ENCODE assay signal across 28 cellular contexts in the genomic region with DNA sequence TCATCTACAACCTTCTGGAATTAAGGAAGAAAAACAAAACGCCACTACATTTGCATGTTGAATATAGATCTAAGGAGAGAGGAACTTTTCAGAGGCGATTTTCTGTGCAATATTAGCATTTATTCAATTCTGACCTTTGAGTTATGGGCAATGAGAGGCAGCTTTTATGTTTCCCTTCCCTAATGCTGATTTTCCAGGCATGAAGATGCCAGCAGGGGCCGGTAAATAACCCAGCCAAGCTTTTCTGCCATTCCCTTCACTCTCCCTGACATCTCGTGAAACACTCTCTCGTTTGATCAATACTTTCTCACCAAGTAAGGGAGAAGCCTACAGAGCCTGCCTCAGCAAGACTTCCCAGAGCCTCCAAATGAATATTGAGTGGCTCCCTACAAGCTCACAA.
A peak's percentile ranks its signal among the peaks of the same experiment; 100 is the strongest.
DNase-seq lines count a peak whose midpoint lies in the region; ATAC-seq, FAIRE-seq and TF ChIP-seq lines count a peak whose summit lies in the region.
"Had no signal": no experiment of that assay in that cellular context is flagged by ENCODE, and none has a peak within 500 bp of the region (broad histone marks: within the 10 kb centered on the region; RNA-seq: fewer than 3 reads in every experiment).

No MANE protein-coding gene starts in this region.

- H3K4me1 Mint-ChIP-seq in progenitor cell of endocrine pancreas (ENCODE audit: low read depth), result peaks cover 3% of the 10 kb centered on the region
- H3K4me1 Mint-ChIP-seq in stimulated activated naive B cell treated with anti-CD40 and anti-IgM and Interleukin-4, amounts not matched to agents 10 μg/mL and 1 μg/mL and 100 μg/mL, for 72 hours, result no peaks in the 10 kb centered on the region
- H3K4me1 Mint-ChIP-seq: CD14-positive monocyte; CD4-positive, alpha-beta memory T cell; CD4-positive, CD25-positive, alpha-beta regulatory T cell; CD8-positive, alpha-beta memory T cell had no signal

- no peak overlapping the region for H3K4me3 ChIP-seq in liver (ENCODE audit: low read depth in 1 of 3, low read length in 3 of 3)
- no peak overlapping the region for H3K4me3 ChIP-seq in HepG2 (replicated peaks in 1 of 3; ENCODE audit: insufficient read depth in 1 of 3, low read depth in 2 of 3, low read length in 3 of 3)
- no peak overlapping the region for H3K4me3 ChIP-seq in H1 (ENCODE audit: extremely low read depth in 1 of 4, insufficient read depth in 2 of 4, low read depth in 3 of 4, low read length in 4 of 4)
- H3K4me3 ChIP-seq: BLaER1 had no signal

- TF ChIP-seq POLR2A in HepG2 (IDR thresholded peaks at IDR 0.05; ENCODE audit: insufficient read depth in 1 of 2, low read depth in 2 of 2, low read length in 2 of 2) (no peak), H1 (IDR thresholded peaks at IDR 0.05; ENCODE audit: control extremely low read depth in 1 of 2, low read depth in 2 of 2, low read length in 2 of 2) (no peak)

- intact Hi-C loops in HepG2 (cut with micrococcal nuclease; ENCODE audit: unreplicated experiment), result no loop called here

- no peaks in the 10 kb centered on the region for H3K79me2 ChIP-seq in HepG2 (ENCODE audit: insufficient read depth, low read length)
- H3K79me2 ChIP-seq in H1 (ENCODE audit: control insufficient read depth in 1 of 2, insufficient read depth in 2 of 2, low read length in 2 of 2), result no peaks in the 10 kb centered on the region

- H3K27me3 ChIP-seq in liver (ENCODE audit: control insufficient read depth in 4 of 4, insufficient read depth in 4 of 4, low read length in 3 of 4) (no peaks in the 10 kb centered on the region), HepG2 (ENCODE audit: control insufficient read depth in 1 of 2, insufficient read depth in 2 of 2, low read length in 2 of 2) (no peaks in the 10 kb centered on the region), H1 (replicated peaks in 1 of 4; ENCODE audit: control insufficient read depth in 3 of 4, extremely low read depth in 1 of 4, insufficient read depth in 3 of 4, low read length in 3 of 4) (no peaks in the 10 kb centered on the region)
- H3K27me3 ChIP-seq: BE2C, BLaER1 had no signal

- H3K79me1 ChIP-seq in H1 (ENCODE audit: low read depth, low read length), result no peaks in the 10 kb centered on the region

- no peak overlapping the region for H3K4me3 Mint-ChIP-seq in progenitor cell of endocrine pancreas (ENCODE audit: low read depth)
- no peak overlapping the region for H3K4me3 Mint-ChIP-seq in stimulated activated naive B cell treated with anti-CD40 and anti-IgM and Interleukin-4, amounts not matched to agents 10 μg/mL and 1 μg/mL and 100 μg/mL, for 72 hours
- H3K4me3 Mint-ChIP-seq: CD14-positive monocyte; CD4-positive, alpha-beta memory T cell; CD4-positive, CD25-positive, alpha-beta regulatory T cell; CD8-positive, alpha-beta memory T cell had no signal

- H3K27ac ChIP-seq in liver (ENCODE audit: low read depth in 1 of 2, low read length in 2 of 2) (no peak overlapping the region), HepG2 (ENCODE audit: extremely low read length, insufficient read depth, low read length) (no peak overlapping the region), H1 (ENCODE audit: low read depth, low read length) (no peak overlapping the region)
- H3K27ac ChIP-seq: 22Rv1, BLaER1 had no signal

- no peak overlapping the region for H2AK5ac ChIP-seq in H1 (ENCODE audit: low read depth, low read length)

- in situ Hi-C loops in HepG2 (cut with HindIII; ENCODE audit: extremely low pct_ligation_motif_present, low pct_unique_long_range_greater_than_20kb), result no loop called here

- no peak for FAIRE-seq in HepG2 (lab: Jason Lieb, UNC)
- FAIRE-seq in H1 (lab: Jason Lieb, UNC), result no peak
- FAIRE-seq: G401.6, GM12891, GM19239 had no signal

- no peak overlapping the region; the same call in 1 of the 2 replicates for H2BK5ac ChIP-seq in H1 (ENCODE audit: low read depth, low read length)

- H3K4me1 ChIP-seq in liver (ENCODE audit: control insufficient read depth in 4 of 4, insufficient read depth in 4 of 4, low read length in 3 of 4), result peaks cover 0 to 10% (median 0%) of the 10 kb centered on the region in 4 donors
- no peaks in the 10 kb centered on the region for H3K4me1 ChIP-seq in HepG2 (ENCODE audit: insufficient read depth, low read length)
- H3K4me1 ChIP-seq in H1 (replicated peaks in 1 of 4; ENCODE audit: control insufficient read depth in 3 of 4, insufficient read depth in 4 of 4, low read length in 3 of 4), result peaks cover 0 to 3% (median 0%) of the 10 kb centered on the region in 4 experiments; a peak in 1 of 7 replicates
- H3K4me1 ChIP-seq: BE2C, BLaER1 had no signal

- H4K20me1 ChIP-seq in HepG2 (ENCODE audit: insufficient read depth, low read length) (no peaks in the 10 kb centered on the region), H1 (replicated peaks in 1 of 2; ENCODE audit: control insufficient read depth in 1 of 2, insufficient read depth in 2 of 2, low read length in 2 of 2) (no peaks in the 10 kb centered on the region)
- H4K20me1 ChIP-seq: BLaER1 had no signal

- H4K5ac ChIP-seq in H1 (ENCODE audit: insufficient read length, low read depth, low read length), result no peak overlapping the region

- H4K8ac ChIP-seq in H1 (ENCODE audit: extremely low read depth, insufficient read depth, low read length), result no peak overlapping the region

- H3K4me2 ChIP-seq in HepG2 (ENCODE audit: low read depth, low read length) (no peak overlapping the region), H1 (ENCODE audit: insufficient read depth in 1 of 2, low read depth in 2 of 2, low read length in 2 of 2) (no peak overlapping the region)
- H3K4me2 ChIP-seq: BLaER1 had no signal

- TF ChIP-seq RAD21 in liver (IDR thresholded peaks at IDR 0.05), result peak; percentile 19 to 34
- TF ChIP-seq RAD21 in HepG2 (CRISPR knock-in tag; IDR thresholded peaks at IDR 0.05), result no peak
- TF ChIP-seq RAD21 in H1 (IDR thresholded peaks at IDR 0.05 in 1 of 2, conservative IDR thresholded peaks at IDR 0.05 in 1 of 2; ENCODE audit: low read depth in 2 of 2, low read length in 2 of 2), result no peak

- H3K36me3 ChIP-seq in liver (ENCODE audit: control insufficient read depth in 4 of 4, insufficient read depth in 3 of 4, low read depth in 1 of 4, low read length in 3 of 4), result no peaks in the 10 kb centered on the region
- H3K36me3 ChIP-seq in HepG2 (replicated peaks in 1 of 2; ENCODE audit: control insufficient read depth in 1 of 2, insufficient read depth in 2 of 2, low read length in 2 of 2), result no peaks in the 10 kb centered on the region
- no peaks in the 10 kb centered on the region for H3K36me3 ChIP-seq in H1 (ENCODE audit: control insufficient read depth in 2 of 4, insufficient read depth in 4 of 4, low read length in 3 of 4)
- H3K36me3 ChIP-seq: BE2C, BLaER1 had no signal

- H4K91ac ChIP-seq in H1 (replicated peaks; ENCODE audit: insufficient read length, low read length), result no peak overlapping the region

- H3K4ac ChIP-seq in H1 (replicated peaks; ENCODE audit: insufficient read length, low read depth, low read length), result no peak overlapping the region

- H3K9me3 Mint-ChIP-seq in progenitor cell of endocrine pancreas (ENCODE audit: low read depth), result no peaks in the 10 kb centered on the region
- H3K9me3 Mint-ChIP-seq in stimulated activated naive B cell treated with anti-CD40 and anti-IgM and Interleukin-4, amounts not matched to agents 10 μg/mL and 1 μg/mL and 100 μg/mL, for 72 hours, result peaks cover 2 to 5% of the 10 kb centered on the region in 2 donors

- H3K23me2 ChIP-seq in H1 (ENCODE audit: low read depth, low read length), result no peaks in the 10 kb centered on the region

- no peak overlapping the region for H2BK15ac ChIP-seq in H1 (ENCODE audit: low read length)

- TF ChIP-seq CTCF in liver (IDR thresholded peaks at IDR 0.05; ENCODE audit: low read depth, low read length, missing input control), result no peak
- TF ChIP-seq CTCF in HepG2 (CRISPR knock-in tag; IDR thresholded peaks at IDR 0.05), result no peak
- TF ChIP-seq CTCF in H1 (IDR thresholded peaks at IDR 0.05; ENCODE audit: control extremely low read depth in 1 of 3, insufficient read depth in 1 of 3, low read depth in 1 of 3, low read length in 3 of 3), result no peak
- TF ChIP-seq CTCF in progenitor cell of endocrine pancreas (IDR thresholded peaks at IDR 0.05; ENCODE audit: unreplicated experiment), result peak; percentile 10

- TF ChIP-seq EP300 in HepG2 (IDR thresholded peaks at IDR 0.05; ENCODE audit: low read depth in 2 of 2, low read length in 2 of 2) (no peak), HepG2 (CRISPR knock-in tag; IDR thresholded peaks at IDR 0.05; ENCODE audit: borderline replicate concordance) (no peak), H1 (IDR thresholded peaks at IDR 0.05; ENCODE audit: borderline replicate concordance in 1 of 2, low read depth in 2 of 2, low read length in 2 of 2) (no peak)

- H3K14ac ChIP-seq in H1 (ENCODE audit: insufficient read length), result no peak overlapping the region

- no peak overlapping the region for H2AFZ ChIP-seq in HepG2 (ENCODE audit: low read length)
- H2AFZ ChIP-seq in H1 (ENCODE audit: low read length), result 0 out of 2 replicates have a peak overlapping the region, but pooled peaks have one; percentile 35

- no peak overlapping the region for H2BK120ac ChIP-seq in H1 (replicated peaks; ENCODE audit: low read depth, low read length)

- no peak overlapping the region for H2BK12ac ChIP-seq in H1 (ENCODE audit: low read depth, low read length)

- CTCF ChIA-PET in HepG2 (lab: Yijun Ruan, JAX; ENCODE audit: low intra/inter-chr PET ratio, low total read pairs) (no interaction called here), H1 (lab: Charles Lee; ENCODE audit: partially characterized antibody) (interaction anchor here (0.9 to 2.8 kb wide), 2 partner anchors 12 to 156 kb away, joined by 3 to 14 read pairs; no protein-coding TSS in a partner anchor)

- ATAC-seq in HepG2, result no peak
- peak; percentile 56 for ATAC-seq in left lobe of liver
- ATAC-seq in GM21717 (IDR thresholded peaks at IDR 0.05; ENCODE audit: unreplicated experiment), result no peak
- ATAC-seq in stimulated activated naive B cell treated with anti-CD40 and anti-IgM and Interleukin-4, amounts not matched to agents 10 μg/mL and 1 μg/mL and 100 μg/mL, for 72 hours (replicated peaks), result no peak
- ATAC-seq in HG03139 (IDR thresholded peaks at IDR 0.05; ENCODE audit: unreplicated experiment), result no peak

- H3K9me3 ChIP-seq in liver (ENCODE audit: control insufficient read depth in 4 of 4, low read length in 3 of 4) (no peaks in the 10 kb centered on the region), HepG2 (ENCODE audit: low read length) (no peaks in the 10 kb centered on the region), H1 (ENCODE audit: insufficient read depth in 2 of 2, low read depth in 1 of 2, low read length in 1 of 2) (no peaks in the 10 kb centered on the region)
- H3K9me3 ChIP-seq: BE2C, BLaER1 had no signal

- POLR2A ChIA-PET in HepG2 (lab: Yijun Ruan, JAX) (no interaction called here), H1 (lab: Charles Lee; ENCODE audit: partially characterized antibody) (no interaction called here)

- no peak overlapping the region for H3K18ac ChIP-seq in H1 (ENCODE audit: extremely low read depth, low read length)

- no peaks in the 10 kb centered on the region for H3K27me3 Mint-ChIP-seq in progenitor cell of endocrine pancreas
- H3K27me3 Mint-ChIP-seq in stimulated activated naive B cell treated with anti-CD40 and anti-IgM and Interleukin-4, amounts not matched to agents 10 μg/mL and 1 μg/mL and 100 μg/mL, for 72 hours, result no peaks in the 10 kb centered on the region
- H3K27me3 Mint-ChIP-seq: CD4-positive, CD25-positive, alpha-beta regulatory T cell; CD8-positive, alpha-beta memory T cell had no signal

- BruUV-seq in HepG2 (replicated peaks; lab: Mats Ljungman, UMichigan), result no TSS peak

- H2BK20ac ChIP-seq in H1 (ENCODE audit: low read length), result no peak overlapping the region

- no peak overlapping the region for H3K23ac ChIP-seq in H1 (ENCODE audit: insufficient read length)

- DNase-seq in HepG2 (ENCODE audit: low spot score) (no peak), H1 (ENCODE audit: low read depth in 1 of 2, low spot score in 2 of 2) (no peak), left lobe of liver (ENCODE audit: low spot score) (no peak), progenitor cell of endocrine pancreas (ENCODE audit: low spot score, unreplicated experiment) (no peak)
- DNase-seq in stimulated activated naive B cell treated with anti-CD40 and anti-IgM and Interleukin-4, amounts not matched to agents 10 μg/mL and 1 μg/mL and 100 μg/mL, for 72 hours, result no peak
- DNase-seq: ACHN; BE2C; C1 segment of cervical spinal cord; CD4-positive, alpha-beta memory T cell; CD4-positive, CD25-positive, alpha-beta regulatory T cell; CD8-positive, alpha-beta memory T cell; COR-L47; DMS 273 treated with DMSO at 0.1 percent for 48 hours; DMS153; DMS53; DMS79; DND-41; EL; GF-D8 had no signal

- H3K9ac ChIP-seq in liver (ENCODE audit: low read depth in 1 of 2, low read length in 2 of 2), result no peak overlapping the region
- no peak overlapping the region for H3K9ac ChIP-seq in HepG2 (ENCODE audit: insufficient read depth, low read depth, low read length)
- no peak overlapping the region for H3K9ac ChIP-seq in H1 (replicated peaks in 1 of 4; ENCODE audit: extremely low read depth in 1 of 4, low read depth in 3 of 4, low read length in 3 of 4)
- H3K9ac ChIP-seq: BLaER1 had no signal

- H3K36me3 Mint-ChIP-seq in progenitor cell of endocrine pancreas (ENCODE audit: insufficient read depth), result no peaks in the 10 kb centered on the region
- no peaks in the 10 kb centered on the region for H3K36me3 Mint-ChIP-seq in stimulated activated naive B cell treated with anti-CD40 and anti-IgM and Interleukin-4, amounts not matched to agents 10 μg/mL and 1 μg/mL and 100 μg/mL, for 72 hours
- H3K36me3 Mint-ChIP-seq: CD14-positive monocyte; CD4-positive, alpha-beta memory T cell; CD4-positive, CD25-positive, alpha-beta regulatory T cell; CD8-positive, alpha-beta memory T cell had no signal

- no peak overlapping the region for H3K56ac ChIP-seq in H1 (replicated peaks; ENCODE audit: insufficient read length, low read depth, low read length)

- no peak overlapping the region for H3K27ac Mint-ChIP-seq in progenitor cell of endocrine pancreas
- no peak overlapping the region for H3K27ac Mint-ChIP-seq in stimulated activated naive B cell treated with anti-CD40 and anti-IgM and Interleukin-4, amounts not matched to agents 10 μg/mL and 1 μg/mL and 100 μg/mL, for 72 hours
- H3K27ac Mint-ChIP-seq: CD14-positive monocyte; CD4-positive, alpha-beta memory T cell; CD4-positive, CD25-positive, alpha-beta regulatory T cell; CD8-positive, alpha-beta memory T cell had no signal

- WGBS in liver, result 39% methylated on average over 5 of the region's 5 CpGs
- WGBS in HepG2 (ENCODE audit: low lambda C conversion rate), result 1% methylated on average over 5 of the region's 5 CpGs
- 78% methylated on average over 5 of the region's 5 CpGs; no CpG with 5 or more reads in 1 of the 2 experiments for whole genome bisulfite sequencing in H1 (ENCODE audit: extremely low coverage in 1 of 2, insufficient coverage in 1 of 2, insufficient read length in 1 of 2, insufficient replicate concordance in 2 of 2, low coverage in 1 of 2, low lambda C conversion rate in 2 of 2, missing lambda C conversion rate in 1 of 2), 2 experiments
